Comparison of ENCODE assay signal across 10 cellular contexts in genomic region chr12:116735951-116736599, GRCh38. TPM values are rescaled to one million over a fixed set of nuclear protein-coding genes. Genes with fewer than 3 reads are reported as not detected.
DNase-seq lines count a peak whose midpoint lies in the region; ATAC-seq and TF ChIP-seq lines count a peak whose summit lies in the region.
"Had no signal": no experiment of that assay in that cellular context is flagged by ENCODE, and none has a peak within 500 bp of the region (broad histone marks: within the 10 kb centered on the region; RNA-seq: fewer than 3 reads in every experiment).

No MANE protein-coding gene starts in this region.

- H3K27ac Mint-ChIP-seq in activated naive CD8-positive, alpha-beta T cell: no peak overlapping the region

- H3K4me3 ChIP-seq in right cardiac atrium (ENCODE audit: low read length) (peak overlapping the region; percentile 90), right lobe of liver (peak overlapping the region in 2 of 3 donors; percentile 80 to 93)

- DNase-seq in right cardiac atrium (no peak), left cardiac atrium (no peak), right lobe of liver (peak in 2 of 3 donors; percentile 41 to 71), NCI-H187 treated with DMSO at 0.1 percent for 48 hours (lab: John Stamatoyannopoulos, UW) (no peak)
- no peak for DNase-seq in NK-92 treated with Interleukin-12 subunit alpha and Interleukin-12 subunit beta, amount 100 ng/mL, for 24 hours (lab: John Stamatoyannopoulos, UW)
- no peak for DNase-seq in stimulated activated CD4-positive, alpha-beta T cell treated with anti-CD3 and anti-CD28 coated beads, Interleukin-15, amount 100 ng/mL, for 24 hours
- DNase-seq: activated effector memory CD4-positive, alpha-beta T cell treated with anti-CD3 and anti-CD28 coated beads, Interleukin-2, amount 50 U/mL, for 16 hours had no signal

- H3K4me1 ChIP-seq in right cardiac atrium (ENCODE audit: control insufficient read depth, insufficient read depth, low read length) (no peaks in the 10 kb centered on the region), right lobe of liver (peaks cover 0 to 30% (median 12%) of the 10 kb centered on the region in 4 donors)

- H3K27ac ChIP-seq in right cardiac atrium (ENCODE audit: low read length) (no peak overlapping the region), right lobe of liver (peak overlapping the region in 1 of 3 donors; percentile 20)
- H3K27ac ChIP-seq: prostate gland had no signal

- WGBS in right cardiac atrium: 67% methylated on average over 9 of the region's 9 CpGs
- WGBS in right lobe of liver (ENCODE audit: insufficient coverage, low coverage, low lambda C conversion rate, missing lambda C conversion rate): 30% methylated on average over 8 of the region's 9 CpGs

- TF ChIP-seq POLR2A in right lobe of liver (IDR thresholded peaks at IDR 0.05): no peak

- intact Hi-C loops in right cardiac atrium (cut with DNase I) (no loop called here), left cardiac atrium (cut with DNase I) (no loop called here), right lobe of liver (cut with DNase I) (no loop called here)

- no peaks in the 10 kb centered on the region for H3K36me3 ChIP-seq in right lobe of liver
- H3K36me3 ChIP-seq: prostate gland had no signal

- TF ChIP-seq CTCF in right lobe of liver (IDR thresholded peaks at IDR 0.05): no peak

- H3K4me1 Mint-ChIP-seq in activated naive CD8-positive, alpha-beta T cell (ENCODE audit: low read depth): peaks cover 41% of the 10 kb centered on the region

- peak overlapping the region; percentile 92 for H3K4me3 Mint-ChIP-seq in activated naive CD8-positive, alpha-beta T cell

- ATAC-seq in right cardiac atrium (no peak), left cardiac atrium (no peak), right lobe of liver (peak; percentile 19 to 59 (median 42)), HG03108 (IDR thresholded peaks at IDR 0.05; ENCODE audit: unreplicated experiment) (no peak)

- H3K27me3 Mint-ChIP-seq in activated naive CD8-positive, alpha-beta T cell: no peaks in the 10 kb centered on the region

- no peaks in the 10 kb centered on the region for H3K36me3 Mint-ChIP-seq in activated naive CD8-positive, alpha-beta T cell

- H3K9me3 Mint-ChIP-seq in activated naive CD8-positive, alpha-beta T cell (ENCODE audit: low read depth): no peaks in the 10 kb centered on the region

- H3K27me3 ChIP-seq in right cardiac atrium (ENCODE audit: control insufficient read depth, insufficient read depth) (no peaks in the 10 kb centered on the region), right lobe of liver (no peaks in the 10 kb centered on the region)

- H3K9me3 ChIP-seq in right cardiac atrium (ENCODE audit: control insufficient read depth, low read length) (no peaks in the 10 kb centered on the region), right lobe of liver (no peaks in the 10 kb centered on the region)
- H3K9me3 ChIP-seq: prostate gland had no signal

RNA-seq across cellular contexts. Expression of gene SPRING1, which starts 1.8 kb away (rescaled TPM):
- total RNA-seq in right cardiac atrium (10 to 100 TPM in 2 of 4 donors, 1 to 10 TPM in 2; 9.2 to 16.0 (median 10.3) TPM), left cardiac atrium (10 to 100 TPM; 10.7 to 15.8 TPM), right lobe of liver (10 to 100 TPM in 4 of 6 experiments, 1 to 10 TPM in 2; 4.9 to 18.7 (median 12.0) TPM)
- polyA plus RNA-seq in right cardiac atrium: 7.5 TPM

RNA-seq across cellular contexts. Expression of gene RNFT2, which starts 2.0 kb away (rescaled TPM):
- total RNA-seq in right cardiac atrium (1 to 10 TPM; 1.4 to 3.8 (median 2.5) TPM), left cardiac atrium (1 to 10 TPM; 1.6 to 3.1 TPM), right lobe of liver (1 to 10 TPM in 2 of 6 experiments, under 1 TPM in 4; 0.09 to 2.1 (median 0.75) TPM)
- polyA plus RNA-seq in right cardiac atrium: 0.81 TPM

Comparison
In these comparisons a context has a peak if more than half of its experiments do, and no peak if none do; other contexts are left out.
1. ATAC-seq: peak in right lobe of liver (4 of 4); none in right cardiac atrium (0 of 2), left cardiac atrium (0 of 2) and HG03108 (single experiment).
2. DNase-seq: peak in right lobe of liver (2 of 3); none in right cardiac atrium (0 of 3), left cardiac atrium (single experiment), NK-92 treated with Interleukin-12 subunit alpha and Interleukin-12 subunit beta, amount 100 ng/mL, for 24 hours (single experiment), NCI-H187 treated with DMSO at 0.1 percent for 48 hours (single experiment) and stimulated activated CD4-positive, alpha-beta T cell treated with anti-CD3 and anti-CD28 coated beads, Interleukin-15, amount 100 ng/mL, for 24 hours (single experiment).